ENCODE assay signal across 20 cellular contexts in the genomic region with DNA sequence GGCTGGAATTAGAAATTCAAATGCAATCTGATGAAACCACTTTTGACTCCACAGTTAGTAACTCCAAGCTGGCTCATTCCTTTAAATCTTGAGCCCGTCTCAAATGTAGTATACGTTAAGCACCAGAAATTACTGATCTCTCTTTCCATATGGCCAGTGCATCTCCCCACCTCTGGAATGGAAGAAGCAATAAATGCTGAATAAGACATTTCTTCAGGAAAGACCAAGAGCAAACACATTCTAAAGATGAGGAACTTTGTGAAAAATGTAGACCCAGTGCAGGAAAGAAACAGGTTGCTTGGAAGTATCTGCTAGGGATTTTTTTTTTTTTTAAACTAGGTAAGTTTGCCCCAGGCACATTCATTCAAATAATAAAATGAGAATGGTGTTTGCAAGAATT.
"Had no signal": no experiment of that assay in that cellular context is flagged by ENCODE, and none has a peak within 500 bp of the region (broad histone marks: within the 10 kb centered on the region; RNA-seq: fewer than 3 reads in every experiment).

No MANE protein-coding gene starts in this region.

- H3K4me3 ChIP-seq: dorsolateral prefrontal cortex, heart left ventricle, sigmoid colon, skin epidermis, thoracic aorta, transverse colon had no signal

- H3K4me3 Mint-ChIP-seq: naive thymus-derived CD4-positive, alpha-beta T cell; nephron progenitor cell; stimulated activated naive B cell treated with anti-CD40 and anti-IgM and Interleukin-4, amounts not matched to agents 10 μg/mL and 1 μg/mL and 100 μg/mL, for 72 hours; stimulated activated naive CD8-positive, alpha-beta T cell treated with anti-CD3 and anti-CD28 coated beads, Interleukin-15, amount 100 ng/mL, for 72 hours had no signal

- H3K9me3 ChIP-seq: heart left ventricle, sigmoid colon, thoracic aorta, transverse colon had no signal

- H3K36me3 Mint-ChIP-seq: naive thymus-derived CD4-positive, alpha-beta T cell; stimulated activated naive B cell treated with anti-CD40 and anti-IgM and Interleukin-4, amounts not matched to agents 10 μg/mL and 1 μg/mL and 100 μg/mL, for 72 hours had no signal

- H3K4me1 Mint-ChIP-seq: naive thymus-derived CD4-positive, alpha-beta T cell; nephron progenitor cell; stimulated activated naive CD8-positive, alpha-beta T cell treated with anti-CD3 and anti-CD28 coated beads, Interleukin-15, amount 100 ng/mL, for 72 hours had no signal

- DNase-seq: cortex of kidney; dorsolateral prefrontal cortex; effector CD8-positive, alpha-beta T cell; foreskin melanocyte; heart left ventricle; hippocampal formation; kidney glomerular epithelial cell; mammary epithelial cell; naive thymus-derived CD4-positive, alpha-beta T cell; nephron progenitor cell; occipital lobe; sigmoid colon; stimulated activated CD4-positive, alpha-beta T cell treated with anti-CD3 and anti-CD28 coated beads, Interleukin-2, amount 100 ng/mL, for 24 hours; stimulated activated CD4-positive, alpha-beta T cell treated with anti-CD3 and anti-CD28 coated beads, Interleukin-4, amount 100 ng/mL, for 4 hours; stimulated activated naive B cell treated with anti-CD40 and anti-IgM and Interleukin-4, amounts not matched to agents 10 μg/mL and 1 μg/mL and 100 μg/mL, for 72 hours; stimulated activated naive CD8-positive, alpha-beta T cell treated with anti-CD3 and anti-CD28 coated beads, Interleukin-15, amount 100 ng/mL, for 72 hours; transverse colon had no signal

- H3K27me3 Mint-ChIP-seq: stimulated activated naive B cell treated with anti-CD40 and anti-IgM and Interleukin-4, amounts not matched to agents 10 μg/mL and 1 μg/mL and 100 μg/mL, for 72 hours; stimulated activated naive CD8-positive, alpha-beta T cell treated with anti-CD3 and anti-CD28 coated beads, Interleukin-15, amount 100 ng/mL, for 72 hours had no signal

- H3K27ac Mint-ChIP-seq: naive thymus-derived CD4-positive, alpha-beta T cell; nephron progenitor cell; stimulated activated naive CD8-positive, alpha-beta T cell treated with anti-CD3 and anti-CD28 coated beads, Interleukin-15, amount 100 ng/mL, for 72 hours had no signal

- H3K36me3 ChIP-seq: heart left ventricle, sigmoid colon, thoracic aorta, transverse colon had no signal

- H2AFZ ChIP-seq: parathyroid adenoma had no signal

- H3K27ac ChIP-seq: dorsolateral prefrontal cortex, heart left ventricle, parathyroid adenoma, sigmoid colon, skin epidermis, thoracic aorta, transverse colon had no signal

- H3K79me2 ChIP-seq: parathyroid adenoma had no signal

- H3K27me3 ChIP-seq: dorsolateral prefrontal cortex, heart left ventricle, sigmoid colon, transverse colon had no signal

- H3K9ac ChIP-seq: parathyroid adenoma had no signal

- H3K4me1 ChIP-seq: heart left ventricle, parathyroid adenoma, sigmoid colon, transverse colon had no signal

- H3K9me3 Mint-ChIP-seq: stimulated activated naive CD8-positive, alpha-beta T cell treated with anti-CD3 and anti-CD28 coated beads, Interleukin-15, amount 100 ng/mL, for 72 hours had no signal

- ATAC-seq: heart left ventricle; naive thymus-derived CD4-positive, alpha-beta T cell; stimulated activated naive CD8-positive, alpha-beta T cell treated with anti-CD3 and anti-CD28 coated beads, Interleukin-15, amount 100 ng/mL, for 72 hours had no signal
